In the genomic region with DNA sequence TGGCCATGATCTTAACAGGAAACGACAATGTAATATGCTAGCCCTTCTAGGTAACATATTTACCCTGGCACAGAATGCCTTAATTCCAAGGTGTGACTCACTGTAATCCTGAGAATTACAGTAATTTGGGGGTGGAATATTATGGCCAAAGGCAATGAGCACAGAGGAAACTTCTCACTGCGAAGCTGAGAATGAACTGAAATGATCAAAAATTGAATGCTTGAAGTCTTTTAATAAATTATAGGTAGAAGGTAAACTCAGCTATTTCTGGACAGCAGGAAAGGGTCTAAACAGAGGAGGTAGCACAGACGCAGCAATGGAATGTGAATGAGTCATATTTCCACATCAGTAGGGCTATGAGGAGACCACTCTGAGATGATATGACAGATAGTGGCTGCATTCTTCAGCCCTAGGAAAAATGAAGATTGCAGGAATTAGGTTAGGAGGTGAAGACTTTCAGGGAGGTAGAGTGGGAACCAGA, we compare ENCODE assay signal across 24 cellular contexts.
A peak's percentile ranks its signal among the peaks of the same experiment; 100 is the strongest.
DNase-seq lines count a peak whose midpoint lies in the region; ATAC-seq and TF ChIP-seq lines count a peak whose summit lies in the region.
"Had no signal": no experiment of that assay in that cellular context is flagged by ENCODE, and none has a peak within 500 bp of the region (broad histone marks: within the 10 kb centered on the region; RNA-seq: fewer than 3 reads in every experiment).

No MANE protein-coding gene starts in this region.

- peak overlapping the region; percentile 60 for H3K4me2 ChIP-seq in mammary epithelial cell (ENCODE audit: insufficient read depth, low read depth, low read length)
- H3K4me2 ChIP-seq: A549, BLaER1 had no signal

- peaks cover 23% of the 10 kb centered on the region for H3K4me1 ChIP-seq in mammary epithelial cell (ENCODE audit: insufficient read depth, low read length)
- H3K4me1 ChIP-seq: A549, BLaER1, tibial artery had no signal

- WGBS in mammary epithelial cell (ENCODE audit: low coverage, missing lambda C conversion rate) = 3% methylated on average over 3 of the region's 3 CpGs

- H3K79me2 ChIP-seq in mammary epithelial cell (ENCODE audit: insufficient read depth, low read length) = no peaks in the 10 kb centered on the region

- H3K9ac ChIP-seq in mammary epithelial cell (ENCODE audit: insufficient read depth, low read length) = no peak overlapping the region
- H3K9ac ChIP-seq: BLaER1 had no signal

- dilution Hi-C loops in mammary epithelial cell (cut with HindIII; ENCODE audit: low sequenced_read_pairs) = loop anchor here (5.0 kb wide), 1 partner anchor 96 kb away; no protein-coding TSS in a partner anchor

- ATAC-seq in GM21528 (IDR thresholded peaks at IDR 0.05; ENCODE audit: low FRiP score, unreplicated experiment) = no peak
- ATAC-seq: A549; activated CD4-positive, alpha-beta T cell treated with anti-CD3 and anti-CD28 coated beads for 36 hours; GM12878; Panc1 had no signal

- no peak overlapping the region for H2AFZ ChIP-seq in mammary epithelial cell (ENCODE audit: low read depth, low read length)

- CTCF ChIA-PET in mammary epithelial cell (lab: Charles Lee; ENCODE audit: low non-redundant PET) = no interaction called here

- H3K27ac ChIP-seq in mammary epithelial cell (ENCODE audit: insufficient read depth, low read depth, low read length) = peak overlapping the region; percentile 48
- H3K27ac ChIP-seq: A549, BLaER1, brain microvascular endothelial cell, tibial artery had no signal

- DNase-seq in 8988T (peak; percentile 5), NCI-H226 (peak; percentile 83), mammary epithelial cell (peak; percentile 47), kidney tubule cell (ENCODE audit: low spot score) (peak; percentile 89), OCI-M2 (lab: John Stamatoyannopoulos, UW; ENCODE audit: unreplicated experiment) (no peak), KG1 (lab: John Stamatoyannopoulos, UW) (no peak), NCI-H345 (lab: John Stamatoyannopoulos, UW) (no peak)
- DNase-seq: activated CD4-positive, alpha-beta T cell treated with anti-CD3 and anti-CD28 coated beads for 36 hours; activated naive CD8-positive, alpha-beta T cell treated with anti-CD3 and anti-CD28 coated beads for 36 hours; brain microvascular endothelial cell; cortex of kidney; H7; naive B cell; NCI-H1417 treated with DMSO at 0.1 percent for 48 hours; NCI-H2171 treated with DMSO at 0.1 percent for 48 hours; NCI-H82; stimulated activated CD4-positive, alpha-beta T cell treated with anti-CD3 and anti-CD28 coated beads, Interleukin-1b, Interleukin-23, amount 100 ng/mL, for 48 hours; stimulated activated naive CD4-positive, alpha-beta T cell treated with Interleukin-2 at 50 U/mL for 16 hours; tibial artery had no signal

- no peak overlapping the region for H3K4me3 ChIP-seq in mammary epithelial cell (replicated peaks in 1 of 3; ENCODE audit: insufficient read depth in 1 of 3, low read depth in 2 of 3, low read length in 3 of 3)
- H3K4me3 ChIP-seq: A549, BLaER1, GM12878, tibial artery had no signal

- intact Hi-C loops in mammary epithelial cell (cut with micrococcal nuclease) = no loop called here

- no peak for TF ChIP-seq CTCF in mammary epithelial cell (conservative IDR thresholded peaks at IDR 0.05 in 1 of 2, IDR thresholded peaks at IDR 0.05 in 1 of 2; ENCODE audit: extremely low read depth in 1 of 2, insufficient read depth in 1 of 2, low read depth in 1 of 2, low read length in 2 of 2)

- in situ Hi-C loops in mammary epithelial cell (cut with MboI; ENCODE audit: low sequenced_read_pairs in 2 of 2) = no loop called here

- no TSS peak for BruUV-seq in mammary epithelial cell (replicated peaks; lab: Mats Ljungman, UMichigan)

- H3K36me3 ChIP-seq in mammary epithelial cell (ENCODE audit: insufficient read depth, low read length) = no peaks in the 10 kb centered on the region
- H3K36me3 ChIP-seq: BLaER1, brain microvascular endothelial cell, tibial artery had no signal

- H3K27me3 ChIP-seq in mammary epithelial cell (ENCODE audit: insufficient read depth, low read length) = no peaks in the 10 kb centered on the region
- H3K27me3 ChIP-seq: BLaER1, brain microvascular endothelial cell, tibial artery had no signal

- no peaks in the 10 kb centered on the region for H4K20me1 ChIP-seq in mammary epithelial cell (ENCODE audit: insufficient read depth, low read length)
- H4K20me1 ChIP-seq: BLaER1 had no signal

- H3K9me3 ChIP-seq in mammary epithelial cell (replicated peaks; ENCODE audit: insufficient read depth, low read length) = no peaks in the 10 kb centered on the region
- H3K9me3 ChIP-seq: A549, BLaER1, tibial artery had no signal

Comparison
In these comparisons a context has a peak if more than half of its experiments do, and no peak if none do; other contexts are left out.
1. DNase-seq: peak in 8988T (single experiment), NCI-H226 (single experiment), mammary epithelial cell (single experiment) and kidney tubule cell (single experiment); none in OCI-M2 (single experiment), KG1 (single experiment) and NCI-H345 (single experiment).